1 cellular context compared by ENCODE assay signal in the genomic region with DNA sequence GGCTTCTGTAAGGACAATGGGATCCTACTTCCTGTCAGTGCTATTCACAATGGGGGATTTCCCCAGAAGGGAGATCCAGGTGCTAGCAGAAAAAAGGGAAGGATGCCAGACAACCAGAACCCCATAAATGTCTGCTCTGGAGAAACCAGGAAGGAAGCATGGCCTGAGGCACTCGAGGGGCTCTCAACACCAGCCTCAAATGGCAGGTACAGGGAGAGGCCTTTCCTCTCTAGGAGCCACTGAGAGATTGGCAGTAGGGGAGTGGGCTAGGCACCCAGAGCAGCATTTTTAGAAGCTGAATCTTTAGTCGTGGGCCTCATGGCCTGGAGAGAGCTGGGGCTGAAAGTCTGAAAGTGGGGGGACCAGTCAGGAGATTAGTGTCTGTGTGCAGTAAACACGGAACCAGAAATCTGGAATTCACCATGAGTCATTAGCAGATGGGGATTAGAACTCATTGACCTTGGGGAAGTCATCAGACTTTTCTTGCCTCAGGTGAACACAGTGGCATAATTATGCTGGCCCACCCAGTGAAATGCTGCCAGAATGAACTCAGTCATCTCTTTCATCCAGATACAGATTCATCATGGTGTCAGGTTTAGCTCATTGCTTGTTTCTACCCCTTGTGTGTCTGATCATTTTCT.
A peak's percentile ranks its signal among the peaks of the same experiment; 100 is the strongest.
TF ChIP-seq lines count a peak whose summit lies in the region.

No MANE protein-coding gene starts in this region.

TF ChIP-seq in K562, 482 proteins besides CTCF, POLR2A, EP300 and RAD21 (continued from another document):
- peak; percentile 14 for TF ChIP-seq PRDM10 (IDR thresholded peaks at IDR 0.05; ENCODE audit: partially characterized antibody)
